In the genomic region with DNA sequence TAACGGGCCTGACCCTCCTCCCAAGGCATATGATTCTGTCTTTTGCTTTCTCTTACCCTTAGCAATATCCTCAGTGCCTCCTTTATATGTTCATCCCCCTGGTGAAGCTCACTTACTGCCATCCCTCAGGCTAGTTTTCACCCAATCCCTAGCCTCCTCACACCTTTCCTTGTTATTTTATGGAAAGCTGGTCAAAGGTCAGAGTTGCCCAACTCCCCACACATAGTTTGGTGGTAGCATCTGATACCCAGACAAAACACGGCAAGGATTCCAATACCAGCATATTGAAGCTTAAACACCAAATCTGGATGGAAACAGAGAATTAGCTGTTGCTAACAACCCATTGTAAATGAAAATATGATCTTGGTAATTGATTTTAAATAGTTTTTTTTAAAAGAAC, we compare ENCODE assay signal across 8 cellular contexts.
DNase-seq lines count a peak whose midpoint lies in the region; ATAC-seq and TF ChIP-seq lines count a peak whose summit lies in the region.

No MANE protein-coding gene starts in this region.

- H3K9me3 ChIP-seq in right atrium auricular region (no peaks in the 10 kb centered on the region), skeletal muscle tissue (ENCODE audit: control insufficient read depth in 3 of 3, low read length in 3 of 3) (no peaks in the 10 kb centered on the region)

- H3K27ac Mint-ChIP-seq in activated naive CD4-positive, alpha-beta T cell treated with anti-CD3 and anti-CD28 coated beads, Interleukin-2, amount 50 U/mL, for 72 hours, result peak overlapping the region; percentile 65 to 83

- no peaks in the 10 kb centered on the region for H3K36me3 ChIP-seq in right atrium auricular region
- no peaks in the 10 kb centered on the region for H3K36me3 ChIP-seq in skeletal muscle tissue (ENCODE audit: control insufficient read depth in 3 of 3, insufficient read depth in 3 of 3, low read length in 3 of 3)

- ATAC-seq in activated naive CD4-positive, alpha-beta T cell treated with anti-CD3 and anti-CD28 coated beads, Interleukin-2, amount 50 U/mL, for 72 hours, result no peak
- no peak for ATAC-seq in HG03442 (IDR thresholded peaks at IDR 0.05; ENCODE audit: unreplicated experiment)

- H3K4me3 ChIP-seq in right atrium auricular region (no peak overlapping the region), skeletal muscle tissue (ENCODE audit: low read length in 3 of 3) (peak overlapping the region in 2 of 3 donors; percentile 45 to 52)

- H3K4me1 ChIP-seq in right atrium auricular region (peaks cover 0 to 25% of the 10 kb centered on the region in 2 donors), skeletal muscle tissue (ENCODE audit: control insufficient read depth in 3 of 3, insufficient read depth in 3 of 3, low read length in 3 of 3) (peaks cover 13 to 21% (median 16%) of the 10 kb centered on the region in 3 donors)

- TF ChIP-seq CTCF in right atrium auricular region (IDR thresholded peaks at IDR 0.05), result no peak

- peak overlapping the region; percentile 75 for H3K27ac ChIP-seq in right atrium auricular region
- H3K27ac ChIP-seq in skeletal muscle tissue (ENCODE audit: low read depth, low read length), result peak overlapping the region; percentile 86

- DNase-seq in GM03348 (ENCODE audit: low spot score), result peak; percentile 47
- no peak for DNase-seq in activated naive CD4-positive, alpha-beta T cell treated with anti-CD3 and anti-CD28 coated beads, Interleukin-2, amount 50 U/mL, for 72 hours (ENCODE audit: low spot score in 2 of 2)
- no peak for DNase-seq in right atrium auricular region (ENCODE audit: low spot score)
- no peak for DNase-seq in cerebellum (ENCODE audit: low spot score)
- no peak for DNase-seq in stimulated activated CD8-positive, alpha-beta memory T cell treated with anti-CD3 and anti-CD28 coated beads, Interleukin-4, amount 100 ng/mL, for 48 hours
- DNase-seq in NOMO-1 treated with DMSO at 0.1 percent for 48 hours (lab: John Stamatoyannopoulos, UW; ENCODE audit: unreplicated experiment), result no peak

- H3K9me3 Mint-ChIP-seq in activated naive CD4-positive, alpha-beta T cell treated with anti-CD3 and anti-CD28 coated beads, Interleukin-2, amount 50 U/mL, for 72 hours, result peaks cover 9 to 19% of the 10 kb centered on the region in 2 donors

- peak overlapping the region; percentile 16 to 73 (median 54) for H3K9ac ChIP-seq in skeletal muscle tissue (ENCODE audit: low read depth in 1 of 3, low read length in 3 of 3)

- H3K27me3 ChIP-seq in right atrium auricular region, result no peaks in the 10 kb centered on the region
- no peaks in the 10 kb centered on the region for H3K27me3 ChIP-seq in skeletal muscle tissue (ENCODE audit: control insufficient read depth in 3 of 3, insufficient read depth in 3 of 3, low read length in 3 of 3)

- peaks cover 35 to 69% of the 10 kb centered on the region in 2 donors for H3K36me3 Mint-ChIP-seq in activated naive CD4-positive, alpha-beta T cell treated with anti-CD3 and anti-CD28 coated beads, Interleukin-2, amount 50 U/mL, for 72 hours

Comparison
In these comparisons a context has a peak if more than half of its experiments do, and no peak if none do; other contexts are left out.
1. H3K4me3 ChIP-seq: peak in skeletal muscle tissue (2 of 3); none in right atrium auricular region (0 of 2).